In the genomic region with DNA sequence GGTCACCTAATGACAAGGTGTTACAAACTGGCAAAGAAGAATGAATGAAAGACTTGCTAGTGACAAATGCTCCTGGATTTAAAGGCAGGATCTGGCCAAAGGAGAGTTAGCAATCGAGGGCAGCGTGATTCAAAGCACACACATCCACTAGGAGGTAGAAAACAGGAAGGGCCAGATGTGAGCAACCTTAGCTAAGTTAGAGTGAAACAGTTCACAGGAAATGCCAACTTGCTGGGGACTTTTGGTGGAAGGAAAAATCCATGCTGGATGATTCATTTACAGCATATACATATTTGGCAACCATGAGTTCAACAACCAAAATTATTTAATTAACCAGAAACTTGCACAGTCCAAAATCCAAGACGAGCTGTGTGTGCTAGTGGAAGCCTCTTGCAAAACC, we compare ENCODE assay signal across 14 cellular contexts.
DNase-seq lines count a peak whose midpoint lies in the region; ATAC-seq, FAIRE-seq and TF ChIP-seq lines count a peak whose summit lies in the region.
"Had no signal": no experiment of that assay in that cellular context is flagged by ENCODE, and none has a peak within 500 bp of the region (broad histone marks: within the 10 kb centered on the region; RNA-seq: fewer than 3 reads in every experiment).

No MANE protein-coding gene starts in this region.

- CTCF ChIA-PET in Panc1 (lab: Charles Lee), result no interaction called here
- CTCF ChIA-PET in endothelial cell of umbilical vein (lab: Charles Lee), result interaction anchor here (2.7 kb wide), 1 partner anchor 82 kb away, joined by 8 read pairs; no protein-coding TSS in a partner anchor
- CTCF ChIA-PET in WTC11 (lab: Charles Lee), result no interaction called here

- no peak for TF ChIP-seq POLR2A in endothelial cell of umbilical vein (IDR thresholded peaks at IDR 0.05; ENCODE audit: low read depth, low read length)

- H4K20me1 ChIP-seq in endothelial cell of umbilical vein (replicated peaks; ENCODE audit: control insufficient read depth, extremely low read depth, insufficient read depth, low read length) (no peaks in the 10 kb centered on the region), osteoblast (ENCODE audit: insufficient read depth, low read length) (no peaks in the 10 kb centered on the region)

- H3K27ac Mint-ChIP-seq in WTC11, result no peak overlapping the region

- H3K9me1 ChIP-seq in endothelial cell of umbilical vein (replicated peaks; ENCODE audit: control insufficient read depth, extremely low read depth, insufficient read depth, low read length), result no peaks in the 10 kb centered on the region

- peaks cover 12% of the 10 kb centered on the region for H3K9me3 Mint-ChIP-seq in WTC11
- H3K9me3 Mint-ChIP-seq: activated T-cell treated with anti-CD3 and anti-CD28 coated beads, Interleukin-2, amount 50 U/mL, for 4 hours; central memory CD8-positive, alpha-beta T cell had no signal

- no TSS peak for BruUV-seq in Panc1 (replicated peaks; lab: Mats Ljungman, UMichigan)
- BruUV-seq in endothelial cell of umbilical vein (replicated peaks; lab: Mats Ljungman, UMichigan), result no TSS peak

- H3K4me1 ChIP-seq in Panc1 (ENCODE audit: control insufficient read depth, insufficient read depth, low read length) (no peaks in the 10 kb centered on the region), endothelial cell of umbilical vein (ENCODE audit: control insufficient read depth, extremely low read depth, insufficient read depth, low read length) (peaks cover 12% of the 10 kb centered on the region), osteoblast (ENCODE audit: insufficient read depth, low read length) (peaks cover 11% of the 10 kb centered on the region)

- H3K27me3 Mint-ChIP-seq in WTC11 (ENCODE audit: low read depth), result no peaks in the 10 kb centered on the region; the same call in 1 of the 2 replicates
- H3K27me3 Mint-ChIP-seq: central memory CD8-positive, alpha-beta T cell had no signal

- H3K27me3 ChIP-seq in Panc1 (ENCODE audit: control insufficient read depth, insufficient read depth, low read length) (no peaks in the 10 kb centered on the region), endothelial cell of umbilical vein (ENCODE audit: control insufficient read depth in 2 of 2, insufficient read depth in 2 of 2, low read length in 2 of 2) (no peaks in the 10 kb centered on the region), osteoblast (ENCODE audit: insufficient read depth, low read length) (no peaks in the 10 kb centered on the region)

- ATAC-seq in Panc1 (no peak), WTC11 (no peak)
- ATAC-seq: activated CD4-positive, CD25-positive, alpha-beta regulatory T cell treated with anti-CD3 and anti-CD28 coated beads, Interleukin-2, amount 50 U/mL, for 24 hours; activated T-cell treated with anti-CD3 and anti-CD28 coated beads, Interleukin-2, amount 50 U/mL, for 4 hours; HCT116; left lobe of liver had no signal

- H3K9me3 ChIP-seq in Panc1 (ENCODE audit: control insufficient read depth, insufficient read depth, low read depth, low read length) (no peaks in the 10 kb centered on the region), endothelial cell of umbilical vein (replicated peaks; ENCODE audit: control insufficient read depth, insufficient read depth, low read length) (no peaks in the 10 kb centered on the region), osteoblast (ENCODE audit: low read depth, low read length) (no peaks in the 10 kb centered on the region)

- H3K27ac ChIP-seq in Panc1 (ENCODE audit: low read length), result no peak overlapping the region
- peak overlapping the region; percentile 61 for H3K27ac ChIP-seq in endothelial cell of umbilical vein (ENCODE audit: insufficient read depth, low read depth, low read length)
- H3K27ac ChIP-seq in osteoblast (ENCODE audit: low read depth, low read length), result peak overlapping the region; percentile 14

- intact Hi-C loops in Panc1 (cut with micrococcal nuclease; ENCODE audit: unreplicated experiment), result no loop called here
- intact Hi-C loops in endothelial cell of umbilical vein (cut with micrococcal nuclease), result loop anchor here (5.0 kb wide), 1 partner anchor 45 kb away; no protein-coding TSS in a partner anchor

- H3K36me3 ChIP-seq in Panc1 (ENCODE audit: control insufficient read depth, insufficient read depth, low read length) (no peaks in the 10 kb centered on the region), endothelial cell of umbilical vein (ENCODE audit: control insufficient read depth in 2 of 2, extremely low read depth in 1 of 2, insufficient read depth in 2 of 2, low read length in 2 of 2) (no peaks in the 10 kb centered on the region), osteoblast (ENCODE audit: insufficient read depth, low read length) (no peaks in the 10 kb centered on the region)

- H3K4me3 Mint-ChIP-seq in WTC11, result no peak overlapping the region
- H3K4me3 Mint-ChIP-seq: activated T-cell treated with anti-CD3 and anti-CD28 coated beads, Interleukin-2, amount 50 U/mL, for 4 hours; central memory CD8-positive, alpha-beta T cell had no signal

- no peak overlapping the region for H3K4me3 ChIP-seq in Panc1 (ENCODE audit: low read depth in 2 of 2, low read length in 2 of 2)
- H3K4me3 ChIP-seq in endothelial cell of umbilical vein (replicated peaks in 1 of 3; ENCODE audit: insufficient read depth in 1 of 3, low read depth in 1 of 3, low read length in 3 of 3), result no peak overlapping the region
- no peak overlapping the region for H3K4me3 ChIP-seq in osteoblast (ENCODE audit: insufficient read depth, low read length)

- H3K9ac ChIP-seq in endothelial cell of umbilical vein (replicated peaks; ENCODE audit: extremely low read depth, insufficient read depth, low read length), result no peak overlapping the region

- DNase-seq in ELR (ENCODE audit: low read depth) (peak; percentile 78), Panc1 (ENCODE audit: low read depth, low spot score) (peak; percentile 4), endothelial cell of umbilical vein (ENCODE audit: low read depth, low spot score) (peak; percentile 89), osteoblast (ENCODE audit: insufficient read length, low spot score, missing footprints) (peak; percentile 83), C1 segment of cervical spinal cord (lab: John Stamatoyannopoulos, UW) (no peak), WTC11 (ENCODE audit: low spot score) (no peak), iPS-NIHi11 (ENCODE audit: low spot score) (no peak), NCI-H1092 (lab: John Stamatoyannopoulos, UW) (no peak)
- DNase-seq: activated T-cell treated with anti-CD3 and anti-CD28 coated beads, Interleukin-2, amount 50 U/mL, for 4 hours; NCI-H526 had no signal

- H3K4me2 ChIP-seq in endothelial cell of umbilical vein (ENCODE audit: insufficient read depth, low read length) (peak overlapping the region; percentile 75), osteoblast (ENCODE audit: insufficient read depth, low read length) (peak overlapping the region; percentile 37)

- in situ Hi-C loops in Panc1 (cut with HindIII; ENCODE audit: low pct_unique_long_range_greater_than_20kb, low sequenced_read_pairs), result no loop called here

- H2AFZ ChIP-seq in endothelial cell of umbilical vein (ENCODE audit: low read depth, low read length) (peak overlapping the region; percentile 74), osteoblast (ENCODE audit: low read length) (peak overlapping the region; percentile 18)

- dilution Hi-C loops in endothelial cell of umbilical vein (cut with MboI; ENCODE audit: extremely low pct_ligation_motif_present, low sequenced_read_pairs), result no loop called here

- no peaks in the 10 kb centered on the region for H3K36me3 Mint-ChIP-seq in WTC11

- no peaks in the 10 kb centered on the region for H3K79me2 ChIP-seq in endothelial cell of umbilical vein (ENCODE audit: control insufficient read depth, insufficient read depth, low read length)
- no peaks in the 10 kb centered on the region for H3K79me2 ChIP-seq in osteoblast (ENCODE audit: insufficient read depth, low read length)

- peak; percentile 98 for FAIRE-seq in endothelial cell of umbilical vein (lab: Jason Lieb, UNC)

- no peak for TF ChIP-seq CTCF in Panc1 (IDR thresholded peaks at IDR 0.05)
- peak in 1 of 2 donors; percentile 16 for TF ChIP-seq CTCF in endothelial cell of umbilical vein (IDR thresholded peaks at IDR 0.05; ENCODE audit: extremely low read depth in 1 of 2, insufficient read depth in 1 of 2, low read depth in 1 of 2, low read length in 2 of 2)
- TF ChIP-seq CTCF in osteoblast (IDR thresholded peaks at IDR 0.05; ENCODE audit: extremely low read depth, low read depth, low read length), result no peak
- no peak for TF ChIP-seq CTCF in WTC11 (IDR thresholded peaks at IDR 0.05)

- POLR2A ChIA-PET in Panc1 (lab: Charles Lee) (no interaction called here), endothelial cell of umbilical vein (lab: Charles Lee) (no interaction called here), WTC11 (lab: Charles Lee) (no interaction called here)

- H3K4me1 Mint-ChIP-seq in WTC11, result peaks cover 5% of the 10 kb centered on the region
- H3K4me1 Mint-ChIP-seq: central memory CD8-positive, alpha-beta T cell had no signal

TF ChIP-seq in endothelial cell of umbilical vein, 7 proteins besides CTCF, POLR2A, EP300 and RAD21 (continues in another document):
- TF ChIP-seq MYC (IDR thresholded peaks at IDR 0.05; ENCODE audit: low read depth, low read length) (no peak), FOS (IDR thresholded peaks at IDR 0.05; ENCODE audit: borderline replicate concordance, insufficient read depth, low read length) (peak; percentile 91), EZH2 (IDR thresholded peaks at IDR 0.05; ENCODE audit: borderline replicate concordance, low read depth, low read length, severe bottlenecking) (no peak), MAX (IDR thresholded peaks at IDR 0.05; ENCODE audit: insufficient read depth, insufficient read length) (peak; percentile 33), POLR2AphosphoS5 (IDR thresholded peaks at IDR 0.05; ENCODE audit: insufficient read depth, low read depth, low read length) (peak; percentile 51), JUN (IDR thresholded peaks at IDR 0.05; ENCODE audit: borderline replicate concordance, insufficient read depth, insufficient read length, low read depth) (peak; percentile 65)

TF ChIP-seq in WTC11, 78 proteins besides CTCF, POLR2A, EP300 and RAD21 (continues in another document):
- TF ChIP-seq, protein P1, sequence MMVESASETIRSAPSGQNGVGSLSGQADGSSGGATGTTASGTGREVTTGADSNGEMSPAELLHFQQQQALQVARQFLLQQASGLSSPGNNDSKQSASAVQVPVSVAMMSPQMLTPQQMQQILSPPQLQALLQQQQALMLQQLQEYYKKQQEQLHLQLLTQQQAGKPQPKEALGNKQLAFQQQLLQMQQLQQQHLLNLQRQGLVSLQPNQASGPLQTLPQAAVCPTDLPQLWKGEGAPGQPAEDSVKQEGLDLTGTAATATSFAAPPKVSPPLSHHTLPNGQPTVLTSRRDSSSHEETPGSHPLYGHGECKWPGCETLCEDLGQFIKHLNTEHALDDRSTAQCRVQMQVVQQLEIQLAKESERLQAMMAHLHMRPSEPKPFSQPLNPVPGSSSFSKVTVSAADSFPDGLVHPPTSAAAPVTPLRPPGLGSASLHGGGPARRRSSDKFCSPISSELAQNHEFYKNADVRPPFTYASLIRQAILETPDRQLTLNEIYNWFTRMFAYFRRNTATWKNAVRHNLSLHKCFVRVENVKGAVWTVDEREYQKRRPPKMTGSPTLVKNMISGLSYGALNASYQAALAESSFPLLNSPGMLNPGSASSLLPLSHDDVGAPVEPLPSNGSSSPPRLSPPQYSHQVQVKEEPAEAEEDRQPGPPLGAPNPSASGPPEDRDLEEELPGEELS (CRISPR knock-in tag; IDR thresholded peaks at IDR 0.05), result no peak

Comparison
In these comparisons a context has a peak if more than half of its experiments do, and no peak if none do; other contexts are left out.
1. DNase-seq: peak in ELR (single experiment), Panc1 (single experiment), endothelial cell of umbilical vein (single experiment) and osteoblast (single experiment); none in C1 segment of cervical spinal cord (0 of 14), WTC11 (single experiment), iPS-NIHi11 (single experiment) and NCI-H1092 (single experiment).